ENCODE assay signal across 8 cellular contexts in the genomic region with DNA sequence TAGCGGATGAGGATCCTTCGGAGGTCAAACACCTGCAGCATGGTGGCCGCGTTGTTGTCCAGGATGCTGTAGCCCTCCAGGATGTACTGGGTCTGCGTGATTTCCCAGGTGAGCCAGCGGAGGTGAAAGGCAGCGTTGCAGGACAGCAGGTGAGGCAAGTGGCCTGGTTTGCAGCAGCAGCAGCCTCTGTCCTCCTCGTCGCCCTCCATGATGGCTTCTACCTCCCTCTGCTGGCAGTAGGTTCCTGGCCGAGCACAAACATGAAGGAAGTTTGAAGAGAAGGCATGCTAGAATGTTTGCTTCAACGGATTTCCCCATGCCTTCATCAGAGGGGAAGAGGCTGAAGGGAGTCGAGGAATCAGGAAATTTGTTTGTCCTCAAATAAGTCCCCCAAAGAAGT.
A peak's percentile ranks its signal among the peaks of the same experiment; 100 is the strongest.
DNase-seq lines count a peak whose midpoint lies in the region; ATAC-seq and TF ChIP-seq lines count a peak whose summit lies in the region.

No MANE protein-coding gene starts in this region.

- H3K4me1 ChIP-seq in SJCRH30: peaks cover 8% of the 10 kb centered on the region
- peaks cover 10% of the 10 kb centered on the region for H3K4me1 ChIP-seq in foreskin keratinocyte
- H3K4me1 ChIP-seq in smooth muscle cell (ENCODE audit: low read depth): peaks cover 7% of the 10 kb centered on the region

- no peak overlapping the region for H2AFZ ChIP-seq in smooth muscle cell (ENCODE audit: low read depth)

- H3F3A ChIP-seq in smooth muscle cell (ENCODE audit: low read depth): no peaks in the 10 kb centered on the region

- peak; percentile 45 for DNase-seq in COLO668 (lab: John Stamatoyannopoulos, UW; ENCODE audit: unreplicated experiment)
- DNase-seq in HL-60 (ENCODE audit: low read depth in 1 of 2, low spot score in 1 of 2): peak in 1 of 2 experiments; percentile 60
- peak; percentile 29 to 49 for DNase-seq in SJCRH30
- DNase-seq in foreskin keratinocyte: no peak
- no peak for DNase-seq in smooth muscle cell (lab: John Stamatoyannopoulos, UW; ENCODE audit: unreplicated experiment)
- DNase-seq in DMS79 (lab: John Stamatoyannopoulos, UW): no peak
- DNase-seq in AG08396 (ENCODE audit: low spot score): no peak

- H3K79me2 ChIP-seq in smooth muscle cell (ENCODE audit: low read depth): no peaks in the 10 kb centered on the region

- TF ChIP-seq CTCF in HL-60 (IDR thresholded peaks at IDR 0.05; ENCODE audit: insufficient read depth, low read length) (peak; percentile 23), foreskin keratinocyte (conservative IDR thresholded peaks at IDR 0.05) (peak; percentile 50), smooth muscle cell (IDR thresholded peaks at IDR 0.05; ENCODE audit: borderline replicate concordance, insufficient read depth, poor library complexity, severe bottlenecking) (peak; percentile 51)

- no peak overlapping the region for H3K4me2 ChIP-seq in smooth muscle cell

- no peak overlapping the region for H3K9ac ChIP-seq in smooth muscle cell (ENCODE audit: low read depth)

- no peaks in the 10 kb centered on the region for H3K9me3 ChIP-seq in SJCRH30 (replicated peaks)
- H3K9me3 ChIP-seq in smooth muscle cell (replicated peaks; ENCODE audit: low read depth): no peaks in the 10 kb centered on the region

- no peaks in the 10 kb centered on the region for H4K20me1 ChIP-seq in smooth muscle cell (ENCODE audit: low read depth)

- H3K27ac ChIP-seq in HL-60 (replicated peaks): no peak overlapping the region
- H3K27ac ChIP-seq in SJCRH30: no peak overlapping the region
- no peak overlapping the region for H3K27ac ChIP-seq in foreskin keratinocyte
- H3K27ac ChIP-seq in smooth muscle cell (ENCODE audit: low read depth): no peak overlapping the region

- H3K4me3 ChIP-seq in HL-60 (replicated peaks; ENCODE audit: insufficient read depth, low read length) (no peak overlapping the region), SJCRH30 (no peak overlapping the region), smooth muscle cell (no peak overlapping the region)

- 66% methylated on average over 12 of the region's 12 CpGs for WGBS in smooth muscle cell (ENCODE audit: low lambda C conversion rate)

- ATAC-seq in foreskin keratinocyte (peak; percentile 52), HG02588 (IDR thresholded peaks at IDR 0.05; ENCODE audit: unreplicated experiment) (no peak)

- H3K36me3 ChIP-seq in SJCRH30 (no peaks in the 10 kb centered on the region), smooth muscle cell (ENCODE audit: low read depth) (no peaks in the 10 kb centered on the region)

- no peaks in the 10 kb centered on the region for H3K27me3 ChIP-seq in HL-60 (ENCODE audit: insufficient read depth, poor library complexity, severe bottlenecking)
- peaks cover 8% of the 10 kb centered on the region for H3K27me3 ChIP-seq in SJCRH30
- H3K27me3 ChIP-seq in foreskin keratinocyte: no peaks in the 10 kb centered on the region
- no peaks in the 10 kb centered on the region for H3K27me3 ChIP-seq in smooth muscle cell (ENCODE audit: low read depth)

Comparison
In these comparisons a context has a peak if more than half of its experiments do, and no peak if none do; other contexts are left out.
1. DNase-seq: peak in COLO668 (single experiment) and SJCRH30 (2 of 2); none in foreskin keratinocyte (0 of 2), smooth muscle cell (single experiment), DMS79 (single experiment) and AG08396 (single experiment).
2. Peak in every context shown above with its lines, with median percentiles within 50 percentile points of each other: CTCF ChIP-seq.